In genomic region chr3:4813855-4814254, GRCh38 we compare ENCODE assay signal across 17 cellular contexts.
DNase-seq lines count a peak whose midpoint lies in the region; ATAC-seq, FAIRE-seq and TF ChIP-seq lines count a peak whose summit lies in the region.
"Had no signal": no experiment of that assay in that cellular context is flagged by ENCODE, and none has a peak within 500 bp of the region (broad histone marks: within the 10 kb centered on the region; RNA-seq: fewer than 3 reads in every experiment).

No MANE protein-coding gene starts in this region.

- intact Hi-C loops in gastrocnemius medialis (cut with DNase I; ENCODE audit: low total_unique reads) = no loop called here

- no peak for ATAC-seq in activated naive CD8-positive, alpha-beta T cell treated with anti-CD3 and anti-CD28 coated beads, Interleukin-2, amount 10 ng/mL, durations not matched to agents 7 days and 5 days (ENCODE audit: low read depth)
- ATAC-seq in gastrocnemius medialis (peak; percentile 55 to 57), GM21381 (IDR thresholded peaks at IDR 0.05; ENCODE audit: unreplicated experiment) (no peak), GM21367 (IDR thresholded peaks at IDR 0.05; ENCODE audit: unreplicated experiment) (no peak)

- peak overlapping the region; percentile 8 for H3K27ac ChIP-seq in HUES48 (ENCODE audit: low read depth, low read length)
- peak overlapping the region; percentile 67 for H3K27ac ChIP-seq in hepatocyte
- peak overlapping the region; percentile 34 to 78 (median 60) for H3K27ac ChIP-seq in gastrocnemius medialis
- H3K27ac ChIP-seq: ascending aorta, thoracic aorta had no signal

- peaks cover 87% of the 10 kb centered on the region for H3K36me3 Mint-ChIP-seq in activated naive CD8-positive, alpha-beta T cell treated with anti-CD3 and anti-CD28 coated beads, Interleukin-2, amount 10 ng/mL, durations not matched to agents 7 days and 5 days

- no peak overlapping the region for H3K4me2 ChIP-seq in hepatocyte
- H3K4me2 ChIP-seq: SK-N-SH had no signal

- no peak overlapping the region for H2AFZ ChIP-seq in hepatocyte

- peak overlapping the region; percentile 18 for H3K27ac Mint-ChIP-seq in activated naive CD8-positive, alpha-beta T cell treated with anti-CD3 and anti-CD28 coated beads, Interleukin-2, amount 10 ng/mL, durations not matched to agents 7 days and 5 days
- H3K27ac Mint-ChIP-seq: B cell had no signal

- 83% methylated on average over 5 of the region's 5 CpGs for WGBS in hepatocyte (ENCODE audit: low lambda C conversion rate, missing lambda C conversion rate)

- H3K4me1 ChIP-seq in HUES48 (ENCODE audit: control insufficient read depth, insufficient read depth, low read length) (no peaks in the 10 kb centered on the region), hepatocyte (ENCODE audit: insufficient read depth) (peaks cover 4% of the 10 kb centered on the region), gastrocnemius medialis (peaks cover 0 to 23% of the 10 kb centered on the region in 2 donors)
- H3K4me1 ChIP-seq: ascending aorta had no signal

- H3K27me3 Mint-ChIP-seq in activated naive CD8-positive, alpha-beta T cell treated with anti-CD3 and anti-CD28 coated beads, Interleukin-2, amount 10 ng/mL, durations not matched to agents 7 days and 5 days = no peaks in the 10 kb centered on the region
- H3K27me3 Mint-ChIP-seq: B cell, naive B cell had no signal

- no peaks in the 10 kb centered on the region for H4K20me1 ChIP-seq in hepatocyte (ENCODE audit: insufficient read depth, poor library complexity, severe bottlenecking)

- H3K4me3 Mint-ChIP-seq in activated naive CD8-positive, alpha-beta T cell treated with anti-CD3 and anti-CD28 coated beads, Interleukin-2, amount 10 ng/mL, durations not matched to agents 7 days and 5 days = no peak overlapping the region
- H3K4me3 Mint-ChIP-seq: B cell had no signal

- H3K27me3 ChIP-seq in HUES48 (ENCODE audit: control insufficient read depth, insufficient read depth, low read length) (no peaks in the 10 kb centered on the region), hepatocyte (no peaks in the 10 kb centered on the region), gastrocnemius medialis (no peaks in the 10 kb centered on the region)
- H3K27me3 ChIP-seq: ascending aorta had no signal

- POLR2A ChIA-PET in activated naive CD8-positive, alpha-beta T cell treated with anti-CD3 and anti-CD28 coated beads, Interleukin-2, amount 10 ng/mL, durations not matched to agents 7 days and 5 days (lab: Charles Lee) = no interaction called here

- TF ChIP-seq CTCF in hepatocyte (IDR thresholded peaks at IDR 0.05; ENCODE audit: poor library complexity) (no peak), gastrocnemius medialis (IDR thresholded peaks at IDR 0.05 in 4 of 5, conservative IDR thresholded peaks at IDR 0.05 in 1 of 5) (no peak), D721Med (IDR thresholded peaks at IDR 0.05; ENCODE audit: insufficient read depth, missing control alignments) (no peak)

- H3K79me2 ChIP-seq in hepatocyte = no peaks in the 10 kb centered on the region

- no peak for DNase-seq in activated naive CD8-positive, alpha-beta T cell treated with anti-CD3 and anti-CD28 coated beads, Interleukin-2, amount 10 ng/mL, durations not matched to agents 7 days and 5 days
- no peak for DNase-seq in hepatocyte (ENCODE audit: low spot score)
- DNase-seq in gastrocnemius medialis = no peak
- no peak for DNase-seq in NCI-H82 treated with DMSO at 0.1 percent for 48 hours (lab: John Stamatoyannopoulos, UW; ENCODE audit: unreplicated experiment)
- no peak for DNase-seq in D721Med (ENCODE audit: insufficient read length, low spot score)
- DNase-seq: activated CD4-positive, alpha-beta T cell treated with anti-CD3 and anti-CD28 coated beads, Interleukin-2, amount 50 U/mL, for 48 hours; hippocampal formation; naive B cell; NCI-H146; NCI-H446; SK-N-SH had no signal

- no peaks in the 10 kb centered on the region for H3K9me2 ChIP-seq in hepatocyte (replicated peaks; ENCODE audit: insufficient read depth)
- H3K9me2 ChIP-seq: SK-N-SH had no signal

- no peak overlapping the region for H3K9ac ChIP-seq in HUES48 (ENCODE audit: low read depth, low read length)
- H3K9ac ChIP-seq: SK-N-SH had no signal

- H3K36me3 ChIP-seq in HUES48 (ENCODE audit: control insufficient read depth, insufficient read depth, low read length) = no peaks in the 10 kb centered on the region
- H3K36me3 ChIP-seq in hepatocyte (replicated peaks; ENCODE audit: insufficient read depth, low read depth) = no peaks in the 10 kb centered on the region
- peaks cover 0 to 7% of the 10 kb centered on the region in 2 donors for H3K36me3 ChIP-seq in gastrocnemius medialis

- H3K4me1 Mint-ChIP-seq in activated naive CD8-positive, alpha-beta T cell treated with anti-CD3 and anti-CD28 coated beads, Interleukin-2, amount 10 ng/mL, durations not matched to agents 7 days and 5 days = peaks cover 9% of the 10 kb centered on the region
- H3K4me1 Mint-ChIP-seq: B cell, naive B cell had no signal

- TF ChIP-seq POLR2A in gastrocnemius medialis (IDR thresholded peaks at IDR 0.05) = no peak

- peaks cover 17% of the 10 kb centered on the region for H3K9me3 Mint-ChIP-seq in activated naive CD8-positive, alpha-beta T cell treated with anti-CD3 and anti-CD28 coated beads, Interleukin-2, amount 10 ng/mL, durations not matched to agents 7 days and 5 days
- H3K9me3 Mint-ChIP-seq: naive B cell had no signal

- H3K4me3 ChIP-seq in HUES48 (ENCODE audit: low read depth, low read length) (no peak overlapping the region), hepatocyte (no peak overlapping the region), gastrocnemius medialis (no peak overlapping the region)
- H3K4me3 ChIP-seq: ascending aorta, thoracic aorta had no signal

- in situ Hi-C loops in gastrocnemius medialis (cut with MboI; ENCODE audit: low sequenced_read_pairs in 4 of 4) = no loop called here

- FAIRE-seq in D721Med (lab: Jason Lieb, UNC) = no peak

- H3K9me3 ChIP-seq in HUES48 (ENCODE audit: control insufficient read depth, insufficient read depth, low read length) (no peaks in the 10 kb centered on the region), hepatocyte (ENCODE audit: low read depth) (peaks cover 8% of the 10 kb centered on the region), gastrocnemius medialis (no peaks in the 10 kb centered on the region)
- H3K9me3 ChIP-seq: ascending aorta, SK-N-SH, thoracic aorta had no signal

Comparison
In these comparisons a context has a peak if more than half of its experiments do, and no peak if none do; other contexts are left out.
1. H3K27ac ChIP-seq: peak in every context shown above with its lines; median percentile 67 in hepatocyte; 60 in gastrocnemius medialis; 8 in HUES48.
2. ATAC-seq: peak in gastrocnemius medialis (2 of 2); none in activated naive CD8-positive, alpha-beta T cell treated with anti-CD3 and anti-CD28 coated beads, Interleukin-2, amount 10 ng/mL, durations not matched to agents 7 days and 5 days (single experiment), GM21381 (single experiment) and GM21367 (single experiment).